ENCODE assay signal across 22 cellular contexts in genomic region chr6:44039839-44040350, GRCh38.
DNase-seq lines count a peak whose midpoint lies in the region; ATAC-seq and TF ChIP-seq lines count a peak whose summit lies in the region.
"Had no signal": no experiment of that assay in that cellular context is flagged by ENCODE, and none has a peak within 500 bp of the region (broad histone marks: within the 10 kb centered on the region; RNA-seq: fewer than 3 reads in every experiment).

No MANE protein-coding gene starts in this region.

- CTCF ChIA-PET in HCT116 (lab: Charles Lee): interaction anchor here (0.7 to 1.4 kb wide), 4 partner anchors 11 to 35 kb away, joined by 3 to 4 read pairs (median 3); no protein-coding TSS in a partner anchor

- peaks cover 50 to 83% of the 10 kb centered on the region in 2 experiments for H3K4me1 ChIP-seq in HCT116 (ENCODE audit: control insufficient read depth in 1 of 2, insufficient read depth in 2 of 2, low read length in 2 of 2)

- peak overlapping the region; percentile 86; the same call in 1 of the 2 replicates for H3K4me2 ChIP-seq in HCT116 (ENCODE audit: low read length)
- H3K4me2 ChIP-seq: KMS-11 had no signal

- POLR2A ChIA-PET in HCT116 (lab: Charles Lee): interaction anchor here (1.2 to 2.6 kb wide), 3 partner anchors 14 to 29 kb away, joined by 3 to 12 read pairs (median 7); no protein-coding TSS in a partner anchor

- H4K20me1 ChIP-seq in HCT116 (ENCODE audit: insufficient read depth): no peaks in the 10 kb centered on the region
- H4K20me1 ChIP-seq: BLaER1 treated with 17β-estradiol and CSF1 and Interleukin-3, amounts not matched to agents 10 nM and 100 nM had no signal

- intact Hi-C loops in HCT116 (cut with micrococcal nuclease): loop anchor here (5.0 kb wide), 1 partner anchor 38 kb away; no protein-coding TSS in a partner anchor
- intact Hi-C loops in sciatic nerve (cut with DNase I): loop anchor here (5.0 kb wide), 1 partner anchor 33 kb away; no protein-coding TSS in a partner anchor

- TF ChIP-seq POLR2A in HCT116 (IDR thresholded peaks at IDR 0.05; ENCODE audit: borderline replicate concordance, extremely low read depth, insufficient read depth, insufficient read length): no peak

- RAD21 ChIA-PET in HCT116 (lab: Charles Lee; ENCODE audit: low non-redundant PET in 1 of 2, low total read pairs in 2 of 2, uncharacterized antibody in 2 of 2, unreplicated experiment in 2 of 2): no interaction called here

- no peaks in the 10 kb centered on the region for H3K27me3 ChIP-seq in HCT116 (ENCODE audit: insufficient read depth, low read length)
- H3K27me3 ChIP-seq: BLaER1 treated with 17β-estradiol and CSF1 and Interleukin-3, amounts not matched to agents 10 nM and 100 nM; body of pancreas; transverse colon had no signal

- no peak overlapping the region for H2AFZ ChIP-seq in HCT116 (ENCODE audit: low read depth, low read length, poor library complexity, severe bottlenecking)

- no peak for ATAC-seq in HCT116
- no peak for ATAC-seq in sciatic nerve
- no peak for ATAC-seq in HG03159 (IDR thresholded peaks at IDR 0.05; ENCODE audit: unreplicated experiment)
- ATAC-seq: body of pancreas had no signal

- H3K9ac ChIP-seq in HCT116 (ENCODE audit: low read length): 0 out of 2 replicates have a peak overlapping the region, but pooled peaks have one; percentile 28
- H3K9ac ChIP-seq in SK-N-MC (ENCODE audit: insufficient read length): no peak overlapping the region
- H3K9ac ChIP-seq: KMS-11 had no signal

- TF ChIP-seq CTCF in HCT116 (IDR thresholded peaks at IDR 0.05 in 2 of 3, conservative IDR thresholded peaks at IDR 0.05 in 1 of 3; ENCODE audit: borderline replicate concordance in 1 of 3, insufficient read depth in 1 of 3, low read depth in 2 of 3, low read length in 2 of 3): no peak

- H3K27ac ChIP-seq in HCT116 (ENCODE audit: low read depth, low read length) (no peak overlapping the region; the same call in 1 of the 2 replicates), SK-N-MC (peak overlapping the region; percentile 65)
- H3K27ac ChIP-seq: body of pancreas, KMS-11, neutrophil, transverse colon had no signal

- TF ChIP-seq RAD21 in HCT116 (IDR thresholded peaks at IDR 0.05; ENCODE audit: low read depth): no peak

- BruUV-seq in HCT116 (replicated peaks; lab: Mats Ljungman, UMichigan): no TSS peak

- DNase-seq in HCT116 (ENCODE audit: low read depth, low spot score) (no peak), SK-N-MC (ENCODE audit: low read depth, low spot score) (no peak), islet precursor cell (peak; percentile 37), sciatic nerve (ENCODE audit: low spot score) (peak; percentile 52), RPMI8226 (no peak), SHP77 treated with DMSO at 0.1 percent for 48 hours (lab: John Stamatoyannopoulos, UW) (no peak)
- DNase-seq: activated CD8-positive, alpha-beta memory T cell treated with anti-CD3 and anti-CD28 coated beads for 24 hours; activated gamma-delta T cell; body of pancreas; effector CD8-positive, alpha-beta T cell; mammary epithelial cell; NCI-H1417; NCI-H2081; NCI-H345; T-helper 2 cell; transverse colon had no signal

- H3K36me3 ChIP-seq in HCT116 (ENCODE audit: control insufficient read depth in 1 of 2, insufficient read depth in 2 of 2, low read length in 2 of 2) (no peaks in the 10 kb centered on the region), SK-N-MC (ENCODE audit: insufficient read depth, low read length) (no peaks in the 10 kb centered on the region)
- H3K36me3 ChIP-seq: BLaER1 treated with 17β-estradiol and CSF1 and Interleukin-3, amounts not matched to agents 10 nM and 100 nM; HAP-1; neutrophil; transverse colon had no signal

- no peaks in the 10 kb centered on the region for H3K79me2 ChIP-seq in HCT116 (ENCODE audit: insufficient read depth, low read length)

- no peaks in the 10 kb centered on the region for H3K9me3 ChIP-seq in HCT116 (ENCODE audit: control insufficient read depth in 1 of 2, insufficient read depth in 1 of 2, low read depth in 1 of 2, low read length in 2 of 2)
- no peaks in the 10 kb centered on the region for H3K9me3 ChIP-seq in SK-N-MC (ENCODE audit: low read depth, low read length)
- H3K9me3 ChIP-seq: BLaER1 treated with 17β-estradiol and CSF1 and Interleukin-3, amounts not matched to agents 10 nM and 100 nM; body of pancreas; HAP-1; neutrophil; transverse colon had no signal

- no peaks in the 10 kb centered on the region for H3K9me2 ChIP-seq in HCT116 (ENCODE audit: insufficient read depth)

- no peak overlapping the region for H3K4me3 ChIP-seq in HCT116 (replicated peaks in 1 of 2; ENCODE audit: low read depth in 1 of 2, low read length in 2 of 2)
- no peak overlapping the region for H3K4me3 ChIP-seq in SK-N-MC
- H3K4me3 ChIP-seq: BLaER1 treated with 17β-estradiol and CSF1 and Interleukin-3, amounts not matched to agents 10 nM and 100 nM; body of pancreas; HAP-1; smooth muscle cell; transverse colon had no signal

TF ChIP-seq in HCT116, 20 proteins besides CTCF, POLR2A, EP300 and RAD21:
- no peak for TF ChIP-seq POLR2AphosphoS5 (IDR thresholded peaks at IDR 0.05; ENCODE audit: low read depth, low read length)
- TF ChIP-seq SRF (IDR thresholded peaks at IDR 0.05; ENCODE audit: low read depth): no peak
TF ChIP-seq in HCT116: peak in this region for 0.

Comparison
In these comparisons a context has a peak if more than half of its experiments do, and no peak if none do; other contexts are left out.
1. DNase-seq: peak in islet precursor cell (single experiment) and sciatic nerve (single experiment); none in HCT116 (single experiment), SK-N-MC (single experiment), RPMI8226 (single experiment) and SHP77 treated with DMSO at 0.1 percent for 48 hours (single experiment).